In genomic region chr9:79026311-79026710, GRCh38 we compare ENCODE assay signal across 12 cellular contexts.
A peak's percentile ranks its signal among the peaks of the same experiment; 100 is the strongest.
DNase-seq lines count a peak whose midpoint lies in the region; ATAC-seq and TF ChIP-seq lines count a peak whose summit lies in the region.
"Had no signal": no experiment of that assay in that cellular context is flagged by ENCODE, and none has a peak within 500 bp of the region (broad histone marks: within the 10 kb centered on the region; RNA-seq: fewer than 3 reads in every experiment).

No MANE protein-coding gene starts in this region.

- no peak for TF ChIP-seq CTCF in AG10803 (conservative IDR thresholded peaks at IDR 0.05; ENCODE audit: low read length)
- no peak for TF ChIP-seq CTCF in WERI-Rb-1 (IDR thresholded peaks at IDR 0.05; ENCODE audit: low read depth, low read length)
- no peak for TF ChIP-seq CTCF in lower leg skin (IDR thresholded peaks at IDR 0.05)
- no peak for TF ChIP-seq CTCF in heart left ventricle (IDR thresholded peaks at IDR 0.05)

- H3K36me3 ChIP-seq in WERI-Rb-1 (no peaks in the 10 kb centered on the region), heart left ventricle (no peaks in the 10 kb centered on the region)
- H3K36me3 ChIP-seq: BE2C had no signal

- TF ChIP-seq POLR2A in lower leg skin (IDR thresholded peaks at IDR 0.05) (no peak), heart left ventricle (IDR thresholded peaks at IDR 0.05) (no peak)

- H3K4me3 ChIP-seq in AG10803 (ENCODE audit: low read length): no peak overlapping the region
- H3K4me3 ChIP-seq in WERI-Rb-1 (ENCODE audit: low read depth, low read length): no peak overlapping the region
- no peak overlapping the region for H3K4me3 ChIP-seq in lower leg skin (ENCODE audit: low read depth, poor library complexity, severe bottlenecking)
- H3K4me3 ChIP-seq in heart left ventricle: no peak overlapping the region

- H3K9me3 ChIP-seq in WERI-Rb-1 (ENCODE audit: severe bottlenecking): no peaks in the 10 kb centered on the region
- H3K9me3 ChIP-seq in heart left ventricle: peaks cover 0 to 7% (median 0%) of the 10 kb centered on the region in 12 donors
- H3K9me3 ChIP-seq: BE2C had no signal

- H3K36me3 Mint-ChIP-seq in stimulated activated effector memory CD8-positive, alpha-beta T cell treated with anti-CD3 and anti-CD28 coated beads, Interleukin-12 subunit alpha, Interleukin-12 subunit beta, amount 100 ng/mL, for 72 hours: no peaks in the 10 kb centered on the region

- no peaks in the 10 kb centered on the region for H3K4me1 ChIP-seq in heart left ventricle
- H3K4me1 ChIP-seq: BE2C had no signal

- H3K27ac ChIP-seq in WERI-Rb-1: peak overlapping the region; percentile 11; the same call in 1 of the 2 replicates
- no peak overlapping the region for H3K27ac ChIP-seq in heart left ventricle

- H3K27ac Mint-ChIP-seq in stimulated activated effector memory CD8-positive, alpha-beta T cell treated with anti-CD3 and anti-CD28 coated beads, Interleukin-12 subunit alpha, Interleukin-12 subunit beta, amount 100 ng/mL, for 72 hours: no peak overlapping the region
- H3K27ac Mint-ChIP-seq: activated CD4-positive, alpha-beta T cell treated with anti-CD3 and anti-CD28 coated beads for 36 hours; nephron had no signal

- H3K27me3 ChIP-seq in WERI-Rb-1 (ENCODE audit: insufficient read depth, low read depth, severe bottlenecking): no peaks in the 10 kb centered on the region
- H3K27me3 ChIP-seq in heart left ventricle: no peaks in the 10 kb centered on the region
- H3K27me3 ChIP-seq: BE2C had no signal

- H3K4me1 Mint-ChIP-seq in stimulated activated effector memory CD8-positive, alpha-beta T cell treated with anti-CD3 and anti-CD28 coated beads, Interleukin-12 subunit alpha, Interleukin-12 subunit beta, amount 100 ng/mL, for 72 hours: no peaks in the 10 kb centered on the region
- H3K4me1 Mint-ChIP-seq: activated CD4-positive, alpha-beta T cell treated with anti-CD3 and anti-CD28 coated beads for 36 hours; stimulated activated naive CD8-positive, alpha-beta T cell treated with anti-CD3 and anti-CD28 coated beads, Interleukin-15, amount 100 ng/mL, for 72 hours had no signal

- WGBS in lower leg skin, 2 donors: 7 to 14% methylated on average over 3 of the region's 3 CpGs
- WGBS in heart left ventricle, 4 donors: 48 to 53% (median 51%) methylated on average over 3 of the region's 3 CpGs

- H3K9me3 Mint-ChIP-seq in stimulated activated effector memory CD8-positive, alpha-beta T cell treated with anti-CD3 and anti-CD28 coated beads, Interleukin-12 subunit alpha, Interleukin-12 subunit beta, amount 100 ng/mL, for 72 hours: peaks cover 4% of the 10 kb centered on the region
- H3K9me3 Mint-ChIP-seq: nephron; stimulated activated naive CD8-positive, alpha-beta T cell treated with anti-CD3 and anti-CD28 coated beads, Interleukin-15, amount 100 ng/mL, for 72 hours had no signal

- ATAC-seq in GM21515 (IDR thresholded peaks at IDR 0.05; ENCODE audit: unreplicated experiment) (peak; percentile 73), HG03565 (IDR thresholded peaks at IDR 0.05; ENCODE audit: unreplicated experiment) (peak; percentile 57), heart left ventricle (no peak)
- ATAC-seq in stimulated activated effector memory CD8-positive, alpha-beta T cell treated with anti-CD3 and anti-CD28 coated beads, Interleukin-12 subunit alpha, Interleukin-12 subunit beta, amount 100 ng/mL, for 72 hours: no peak
- ATAC-seq: activated CD4-positive, alpha-beta T cell treated with anti-CD3 and anti-CD28 coated beads for 36 hours; stimulated activated naive CD8-positive, alpha-beta T cell treated with anti-CD3 and anti-CD28 coated beads, Interleukin-15, amount 100 ng/mL, for 72 hours had no signal

- intact Hi-C loops in lower leg skin (cut with DNase I; ENCODE audit: low total_unique reads): no loop called here
- intact Hi-C loops in heart left ventricle (cut with DNase I): loop anchor here in 1 of 10 donors (10.0 kb wide), 1 partner anchor 62 kb away; no protein-coding TSS in a partner anchor

- H3K4me3 Mint-ChIP-seq in stimulated activated effector memory CD8-positive, alpha-beta T cell treated with anti-CD3 and anti-CD28 coated beads, Interleukin-12 subunit alpha, Interleukin-12 subunit beta, amount 100 ng/mL, for 72 hours: no peak overlapping the region
- H3K4me3 Mint-ChIP-seq: activated CD4-positive, alpha-beta T cell treated with anti-CD3 and anti-CD28 coated beads for 36 hours; nephron; stimulated activated naive CD8-positive, alpha-beta T cell treated with anti-CD3 and anti-CD28 coated beads, Interleukin-15, amount 100 ng/mL, for 72 hours had no signal

- peak; percentile 25 for DNase-seq in AG10803 (ENCODE audit: low read depth)
- peak; percentile 18 for DNase-seq in WERI-Rb-1
- no peak for DNase-seq in activated CD8-positive, alpha-beta memory T cell treated with anti-CD3 and anti-CD28 coated beads, Interleukin-2, amount 50 U/mL, for 48 hours
- no peak for DNase-seq in stimulated activated effector memory CD8-positive, alpha-beta T cell treated with anti-CD3 and anti-CD28 coated beads, Interleukin-12 subunit alpha, Interleukin-12 subunit beta, amount 100 ng/mL, for 72 hours (ENCODE audit: low spot score in 2 of 2)
- no peak for DNase-seq in lower leg skin (ENCODE audit: low spot score in 2 of 2)
- DNase-seq in heart left ventricle: no peak
- DNase-seq: activated CD4-positive, alpha-beta T cell treated with anti-CD3 and anti-CD28 coated beads for 36 hours; BE2C; stimulated activated naive CD8-positive, alpha-beta T cell treated with anti-CD3 and anti-CD28 coated beads, Interleukin-15, amount 100 ng/mL, for 72 hours had no signal

Comparison
In these comparisons a context has a peak if more than half of its experiments do, and no peak if none do; other contexts are left out.
1. DNase-seq: peak in AG10803 (single experiment) and WERI-Rb-1 (single experiment); none in activated CD8-positive, alpha-beta memory T cell treated with anti-CD3 and anti-CD28 coated beads, Interleukin-2, amount 50 U/mL, for 48 hours (single experiment), stimulated activated effector memory CD8-positive, alpha-beta T cell treated with anti-CD3 and anti-CD28 coated beads, Interleukin-12 subunit alpha, Interleukin-12 subunit beta, amount 100 ng/mL, for 72 hours (0 of 2), lower leg skin (0 of 2) and heart left ventricle (0 of 5).
2. ATAC-seq: peak in GM21515 (single experiment) and HG03565 (single experiment); none in stimulated activated effector memory CD8-positive, alpha-beta T cell treated with anti-CD3 and anti-CD28 coated beads, Interleukin-12 subunit alpha, Interleukin-12 subunit beta, amount 100 ng/mL, for 72 hours (single experiment) and heart left ventricle (0 of 4).